ENCODE assay signal across 8 cellular contexts in genomic region chr21:43362928-43363314, GRCh38.
DNase-seq lines count a peak whose midpoint lies in the region; ATAC-seq, FAIRE-seq and TF ChIP-seq lines count a peak whose summit lies in the region.

No MANE protein-coding gene starts in this region.

- intact Hi-C loops in endothelial cell of umbilical vein (cut with micrococcal nuclease), result no loop called here
- intact Hi-C loops in spleen (cut with DNase I; ENCODE audit: low total_unique reads), result no loop called here

- no peak for FAIRE-seq in endothelial cell of umbilical vein (lab: Jason Lieb, UNC)

- H3K36me3 ChIP-seq in WERI-Rb-1, result no peaks in the 10 kb centered on the region
- H3K36me3 ChIP-seq in endothelial cell of umbilical vein (ENCODE audit: control insufficient read depth in 2 of 2, extremely low read depth in 1 of 2, insufficient read depth in 2 of 2, low read length in 2 of 2), result no peaks in the 10 kb centered on the region
- H3K36me3 ChIP-seq in spleen, result no peaks in the 10 kb centered on the region

- H3K79me2 ChIP-seq in endothelial cell of umbilical vein (ENCODE audit: control insufficient read depth, insufficient read depth, low read length), result no peaks in the 10 kb centered on the region

- H3K9ac ChIP-seq in endothelial cell of umbilical vein (replicated peaks; ENCODE audit: extremely low read depth, insufficient read depth, low read length), result peak overlapping the region; percentile 8

- peak overlapping the region; percentile 91 for H3K27ac Mint-ChIP-seq in activated CD8-positive, alpha-beta memory T cell treated with anti-CD3 and anti-CD28 coated beads, Interleukin-2, amount 10 ng/mL, durations not matched to agents 7 days and 5 days

- CTCF ChIA-PET in activated CD8-positive, alpha-beta memory T cell treated with anti-CD3 and anti-CD28 coated beads, Interleukin-2, amount 10 ng/mL, durations not matched to agents 7 days and 5 days (lab: Charles Lee), result no interaction called here
- CTCF ChIA-PET in endothelial cell of umbilical vein (lab: Charles Lee), result no interaction called here

- H3K9me1 ChIP-seq in endothelial cell of umbilical vein (replicated peaks; ENCODE audit: control insufficient read depth, extremely low read depth, insufficient read depth, low read length), result no peaks in the 10 kb centered on the region

- peak overlapping the region; percentile 76 for H3K4me3 Mint-ChIP-seq in activated CD8-positive, alpha-beta memory T cell treated with anti-CD3 and anti-CD28 coated beads, Interleukin-2, amount 10 ng/mL, durations not matched to agents 7 days and 5 days

- peaks cover 8% of the 10 kb centered on the region for H3K4me1 ChIP-seq in endothelial cell of umbilical vein (ENCODE audit: control insufficient read depth, extremely low read depth, insufficient read depth, low read length)
- peaks cover 23 to 91% (median 64%) of the 10 kb centered on the region in 6 donors for H3K4me1 ChIP-seq in spleen

- H3K9me3 ChIP-seq in WERI-Rb-1 (ENCODE audit: severe bottlenecking), result no peaks in the 10 kb centered on the region
- H3K9me3 ChIP-seq in endothelial cell of umbilical vein (replicated peaks; ENCODE audit: control insufficient read depth, insufficient read depth, low read length), result no peaks in the 10 kb centered on the region
- H3K9me3 ChIP-seq in spleen, result no peaks in the 10 kb centered on the region

- H4K20me1 ChIP-seq in endothelial cell of umbilical vein (replicated peaks; ENCODE audit: control insufficient read depth, extremely low read depth, insufficient read depth, low read length), result no peaks in the 10 kb centered on the region

- no peak for TF ChIP-seq POLR2A in endothelial cell of umbilical vein (IDR thresholded peaks at IDR 0.05; ENCODE audit: low read depth, low read length)
- TF ChIP-seq POLR2A in spleen (IDR thresholded peaks at IDR 0.05), result no peak

- TF ChIP-seq CTCF in WERI-Rb-1 (IDR thresholded peaks at IDR 0.05; ENCODE audit: low read depth, low read length), result no peak
- TF ChIP-seq CTCF in endothelial cell of umbilical vein (IDR thresholded peaks at IDR 0.05; ENCODE audit: extremely low read depth in 1 of 2, insufficient read depth in 1 of 2, low read depth in 1 of 2, low read length in 2 of 2), result no peak
- TF ChIP-seq CTCF in spleen (IDR thresholded peaks at IDR 0.05 in 8 of 11, conservative IDR thresholded peaks at IDR 0.05 in 3 of 11), result no peak

- peaks cover 6% of the 10 kb centered on the region for H3K27me3 Mint-ChIP-seq in activated CD8-positive, alpha-beta memory T cell treated with anti-CD3 and anti-CD28 coated beads, Interleukin-2, amount 10 ng/mL, durations not matched to agents 7 days and 5 days

- H3K36me3 Mint-ChIP-seq in activated CD8-positive, alpha-beta memory T cell treated with anti-CD3 and anti-CD28 coated beads, Interleukin-2, amount 10 ng/mL, durations not matched to agents 7 days and 5 days, result no peaks in the 10 kb centered on the region

- peaks cover 41% of the 10 kb centered on the region for H3K4me1 Mint-ChIP-seq in activated CD8-positive, alpha-beta memory T cell treated with anti-CD3 and anti-CD28 coated beads, Interleukin-2, amount 10 ng/mL, durations not matched to agents 7 days and 5 days

- H2AFZ ChIP-seq in endothelial cell of umbilical vein (ENCODE audit: low read depth, low read length), result no peak overlapping the region

- no TSS peak for BruUV-seq in endothelial cell of umbilical vein (replicated peaks; lab: Mats Ljungman, UMichigan)

- no peaks in the 10 kb centered on the region for H3K27me3 ChIP-seq in WERI-Rb-1 (ENCODE audit: insufficient read depth, low read depth, severe bottlenecking)
- no peaks in the 10 kb centered on the region for H3K27me3 ChIP-seq in endothelial cell of umbilical vein (ENCODE audit: control insufficient read depth in 2 of 2, insufficient read depth in 2 of 2, low read length in 2 of 2)
- H3K27me3 ChIP-seq in spleen (replicated peaks in 1 of 7), result peaks cover 0 to 8% (median 0%) of the 10 kb centered on the region in 7 donors

- no peak overlapping the region for H3K4me2 ChIP-seq in endothelial cell of umbilical vein (ENCODE audit: insufficient read depth, low read length)

- H3K9me3 Mint-ChIP-seq in activated CD8-positive, alpha-beta memory T cell treated with anti-CD3 and anti-CD28 coated beads, Interleukin-2, amount 10 ng/mL, durations not matched to agents 7 days and 5 days (ENCODE audit: low read depth), result no peaks in the 10 kb centered on the region

- POLR2A ChIA-PET in endothelial cell of umbilical vein (lab: Charles Lee), result no interaction called here

- H3K4me3 ChIP-seq in WERI-Rb-1 (ENCODE audit: low read depth, low read length) (no peak overlapping the region), endothelial cell of umbilical vein (replicated peaks in 1 of 3; ENCODE audit: insufficient read depth in 1 of 3, low read depth in 1 of 3, low read length in 3 of 3) (no peak overlapping the region), spleen (peak overlapping the region in 1 of 8 donors; percentile 58)

- dilution Hi-C loops in endothelial cell of umbilical vein (cut with MboI; ENCODE audit: extremely low pct_ligation_motif_present, low sequenced_read_pairs), result no loop called here

- peak overlapping the region; percentile 88 for H3K27ac ChIP-seq in WERI-Rb-1
- no peak overlapping the region for H3K27ac ChIP-seq in endothelial cell of umbilical vein (ENCODE audit: insufficient read depth, low read depth, low read length)
- H3K27ac ChIP-seq in spleen, result peak overlapping the region in 7 of 8 donors; percentile 82 to 91 (median 88)

- peak; percentile 37 for ATAC-seq in activated CD8-positive, alpha-beta memory T cell treated with anti-CD3 and anti-CD28 coated beads, Interleukin-2, amount 10 ng/mL, durations not matched to agents 7 days and 5 days
- no peak for ATAC-seq in GM18519 (IDR thresholded peaks at IDR 0.05; ENCODE audit: low FRiP score, unreplicated experiment)

- WGBS in spleen, 5 donors, result 65 to 79% (median 78%) methylated on average over 12 of the region's 12 CpGs

- DNase-seq in activated CD8-positive, alpha-beta memory T cell treated with anti-CD3 and anti-CD28 coated beads, Interleukin-2, amount 10 ng/mL, durations not matched to agents 7 days and 5 days, result peak; percentile 81
- no peak for DNase-seq in activated CD8-positive, alpha-beta memory T cell treated with anti-CD3 and anti-CD28 coated beads for 24 hours
- no peak for DNase-seq in WERI-Rb-1
- no peak for DNase-seq in endothelial cell of umbilical vein (ENCODE audit: low read depth, low spot score)
- DNase-seq in spleen, result no peak
- DNase-seq in NCI-H446 treated with DMSO at 0.1 percent for 48 hours (lab: John Stamatoyannopoulos, UW), result no peak
- DNase-seq in amniotic stem cell (lab: John Stamatoyannopoulos, UW), result no peak

TF ChIP-seq in endothelial cell of umbilical vein, 7 proteins besides CTCF, POLR2A, EP300 and RAD21:
- TF ChIP-seq MYC (IDR thresholded peaks at IDR 0.05; ENCODE audit: low read depth, low read length), result no peak
- no peak for TF ChIP-seq POLR2AphosphoS5 (IDR thresholded peaks at IDR 0.05; ENCODE audit: insufficient read depth, low read depth, low read length)
- no peak for TF ChIP-seq JUN (IDR thresholded peaks at IDR 0.05; ENCODE audit: borderline replicate concordance, insufficient read depth, insufficient read length, low read depth)
- no peak for TF ChIP-seq FOS (IDR thresholded peaks at IDR 0.05; ENCODE audit: borderline replicate concordance, insufficient read depth, low read length)
- TF ChIP-seq MAX (IDR thresholded peaks at IDR 0.05; ENCODE audit: insufficient read depth, insufficient read length), result no peak
- no peak for TF ChIP-seq EZH2 (IDR thresholded peaks at IDR 0.05; ENCODE audit: borderline replicate concordance, low read depth, low read length, severe bottlenecking)
- TF ChIP-seq GATA2 (IDR thresholded peaks at IDR 0.05; ENCODE audit: insufficient read depth, insufficient read length, low read depth, low read length), result no peak
